In genomic region chr7:33901847-33902246, GRCh38 we compare ENCODE assay signal across 1 cellular context.
TF ChIP-seq lines count a peak whose summit lies in the region.

No MANE protein-coding gene starts in this region.

TF ChIP-seq in GM23338, 12 proteins besides CTCF, POLR2A, EP300 and RAD21 (continued from another document):
- TF ChIP-seq, protein P1, sequence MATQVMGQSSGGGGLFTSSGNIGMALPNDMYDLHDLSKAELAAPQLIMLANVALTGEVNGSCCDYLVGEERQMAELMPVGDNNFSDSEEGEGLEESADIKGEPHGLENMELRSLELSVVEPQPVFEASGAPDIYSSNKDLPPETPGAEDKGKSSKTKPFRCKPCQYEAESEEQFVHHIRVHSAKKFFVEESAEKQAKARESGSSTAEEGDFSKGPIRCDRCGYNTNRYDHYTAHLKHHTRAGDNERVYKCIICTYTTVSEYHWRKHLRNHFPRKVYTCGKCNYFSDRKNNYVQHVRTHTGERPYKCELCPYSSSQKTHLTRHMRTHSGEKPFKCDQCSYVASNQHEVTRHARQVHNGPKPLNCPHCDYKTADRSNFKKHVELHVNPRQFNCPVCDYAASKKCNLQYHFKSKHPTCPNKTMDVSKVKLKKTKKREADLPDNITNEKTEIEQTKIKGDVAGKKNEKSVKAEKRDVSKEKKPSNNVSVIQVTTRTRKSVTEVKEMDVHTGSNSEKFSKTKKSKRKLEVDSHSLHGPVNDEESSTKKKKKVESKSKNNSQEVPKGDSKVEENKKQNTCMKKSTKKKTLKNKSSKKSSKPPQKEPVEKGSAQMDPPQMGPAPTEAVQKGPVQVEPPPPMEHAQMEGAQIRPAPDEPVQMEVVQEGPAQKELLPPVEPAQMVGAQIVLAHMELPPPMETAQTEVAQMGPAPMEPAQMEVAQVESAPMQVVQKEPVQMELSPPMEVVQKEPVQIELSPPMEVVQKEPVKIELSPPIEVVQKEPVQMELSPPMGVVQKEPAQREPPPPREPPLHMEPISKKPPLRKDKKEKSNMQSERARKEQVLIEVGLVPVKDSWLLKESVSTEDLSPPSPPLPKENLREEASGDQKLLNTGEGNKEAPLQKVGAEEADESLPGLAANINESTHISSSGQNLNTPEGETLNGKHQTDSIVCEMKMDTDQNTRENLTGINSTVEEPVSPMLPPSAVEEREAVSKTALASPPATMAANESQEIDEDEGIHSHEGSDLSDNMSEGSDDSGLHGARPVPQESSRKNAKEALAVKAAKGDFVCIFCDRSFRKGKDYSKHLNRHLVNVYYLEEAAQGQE (IDR thresholded peaks at IDR 0.05; ENCODE audit: unreplicated experiment): no peak
